8 cellular contexts compared by ENCODE assay signal in genomic region chr13:73058741-73059459, GRCh38. TPM values are rescaled to one million over a fixed set of nuclear protein-coding genes. Genes with fewer than 3 reads are reported as not detected.
DNase-seq lines count a peak whose midpoint lies in the region; ATAC-seq, FAIRE-seq and TF ChIP-seq lines count a peak whose summit lies in the region.

KLF5 (plus strand) TSS chr13:73059005; CDS start chr13:73059328, 323 bp downstream.

- peak within 1 kb of the TSS; percentile 100 for H3K4me3 Mint-ChIP-seq in HFFc6
- H3K4me3 Mint-ChIP-seq in activated naive CD8-positive, alpha-beta T cell = peak within 1 kb of the TSS; percentile 92

- H3K9me3 ChIP-seq in pancreas (no peaks in the 10 kb centered on the region), tibial nerve (no peaks in the 10 kb centered on the region)

- no peak for FAIRE-seq in pancreas (lab: Jason Lieb, UNC)

- DNase-seq in HFFc6 (peak; percentile 96), MV-4-11 (lab: John Stamatoyannopoulos, UW) (peak; percentile 81), Right ventricle myocardium superior (peak; percentile 98), pancreas (peak; percentile 97 to 99 (median 98)), tibial nerve (ENCODE audit: low spot score in 2 of 2) (peak; percentile 97)

- H3K9me3 Mint-ChIP-seq in HFFc6 = no peaks in the 10 kb centered on the region
- H3K9me3 Mint-ChIP-seq in activated naive CD8-positive, alpha-beta T cell (ENCODE audit: low read depth) = no peaks in the 10 kb centered on the region

- peak in 1 of 2 donors; percentile 98 for TF ChIP-seq EP300 in tibial nerve (IDR thresholded peaks at IDR 0.05)

- ATAC-seq in SK-N-SH treated with all-trans-retinoic acid at 6 μM for 48 hours (peak; percentile 96), Right ventricle myocardium superior (ENCODE audit: poor library complexity) (peak; percentile 99), pancreas (peak; percentile 90 to 96 (median 94))

- peak; percentile 91 to 98 for TF ChIP-seq POLR2A in tibial nerve (IDR thresholded peaks at IDR 0.05)

- no peaks in the 10 kb centered on the region; the same call in 1 of the 2 replicates for H3K27me3 Mint-ChIP-seq in HFFc6 (ENCODE audit: insufficient read depth)
- peaks cover 22% of the 10 kb centered on the region for H3K27me3 Mint-ChIP-seq in activated naive CD8-positive, alpha-beta T cell

- H3K36me3 Mint-ChIP-seq in HFFc6 (ENCODE audit: low read depth) = peaks cover 33% of the 10 kb centered on the region
- peaks cover 5% of the 10 kb centered on the region for H3K36me3 Mint-ChIP-seq in activated naive CD8-positive, alpha-beta T cell

- H3K27me3 ChIP-seq in pancreas (peaks cover 0 to 3% (median 0%) of the 10 kb centered on the region in 4 donors), tibial nerve (peaks cover 0 to 2% of the 10 kb centered on the region in 2 donors)

- H3K36me3 ChIP-seq in pancreas (no peaks in the 10 kb centered on the region), tibial nerve (no peaks in the 10 kb centered on the region)

- peak within 1 kb of the TSS; percentile 83 for H3K4me3 ChIP-seq in GM08714 (ENCODE audit: low read length)
- H3K4me3 ChIP-seq in pancreas = peak within 1 kb of the TSS; percentile 75 to 94 (median 84)
- peak within 1 kb of the TSS; percentile 77 to 93 (median 90) for H3K4me3 ChIP-seq in tibial nerve

- peak within 1 kb of the TSS; percentile 70 to 93 (median 82) for H3K27ac ChIP-seq in pancreas
- peak within 1 kb of the TSS; percentile 50 to 88 (median 78) for H3K27ac ChIP-seq in tibial nerve

- intact Hi-C loops in Right ventricle myocardium superior (cut with DNase I) (no loop called here), pancreas (cut with DNase I) (no loop called here)

- TF ChIP-seq CTCF in HFFc6 (IDR thresholded peaks at IDR 0.05) = no peak
- TF ChIP-seq CTCF in pancreas (IDR thresholded peaks at IDR 0.05) = no peak
- TF ChIP-seq CTCF in tibial nerve (IDR thresholded peaks at IDR 0.05) = no peak

- H3K4me1 Mint-ChIP-seq in HFFc6 (ENCODE audit: low read depth) = peaks cover 64% of the 10 kb centered on the region
- H3K4me1 Mint-ChIP-seq in activated naive CD8-positive, alpha-beta T cell (ENCODE audit: low read depth) = peaks cover 18% of the 10 kb centered on the region

- peak within 1 kb of the TSS; percentile 95 for H3K27ac Mint-ChIP-seq in HFFc6
- peak within 1 kb of the TSS; percentile 78 for H3K27ac Mint-ChIP-seq in activated naive CD8-positive, alpha-beta T cell

- peaks cover 5 to 19% (median 8%) of the 10 kb centered on the region in 3 donors for H3K4me1 ChIP-seq in pancreas
- peaks cover 0 to 17% (median 3%) of the 10 kb centered on the region in 4 donors for H3K4me1 ChIP-seq in tibial nerve

- 0% methylated on average over 75 to 93 of the region's 93 CpGs for WGBS in pancreas, 2 donors
- WGBS in tibial nerve, 2 donors = 1% methylated on average over 25 to 60 of the region's 93 CpGs

TF ChIP-seq in SK-N-SH treated with all-trans-retinoic acid at 6 μM for 48 hours, 23 proteins besides CTCF, POLR2A, EP300 and RAD21:
- no peak for TF ChIP-seq CSRNP3 (CRISPR knock-in tag; IDR thresholded peaks at IDR 0.05)
- TF ChIP-seq CSDC2 (CRISPR knock-in tag; IDR thresholded peaks at IDR 0.05) = no peak
- TF ChIP-seq ZC3H10 (CRISPR knock-in tag; IDR thresholded peaks at IDR 0.05) = no peak
- no peak for TF ChIP-seq ISL1 (CRISPR knock-in tag; IDR thresholded peaks at IDR 0.05)
- TF ChIP-seq TSHZ2 (CRISPR knock-in tag; IDR thresholded peaks at IDR 0.05) = no peak
- TF ChIP-seq BACH2 (CRISPR knock-in tag; IDR thresholded peaks at IDR 0.05; ENCODE audit: borderline replicate concordance) = no peak

RNA-seq across cellular contexts. Expression of gene KLF5, which starts in this region (rescaled TPM):
- total RNA-seq in HFFc6 (2021; fragmentation: NEBNext Ultra II Directional; extraction: Animal tissue kit (Norgen Biotek cat#: 25700)) = 10 to 100 TPM; 20.3 to 37.1 (median 28.5) TPM
- total RNA-seq in Right ventricle myocardium superior (0.59 TPM), pancreas (10 to 100 TPM in 2 of 6 donors, 1 to 10 TPM in 4; 3.9 to 18.2 (median 8.8) TPM), tibial nerve (100 to 1,000 TPM in 2 of 4 donors, 10 to 100 TPM in 2; 26.4 to 109 (median 85.4) TPM)
- 1 to 10 TPM; 5.8 to 7.3 TPM for polyA plus RNA-seq in pancreas

Comparison
In these comparisons a context has a peak if more than half of its experiments do, and no peak if none do; other contexts are left out.
1. Peak in every context shown above with its lines: DNase-seq, ATAC-seq, H3K4me3 ChIP-seq and H3K27ac ChIP-seq.
2. Peak in DNase-seq and ATAC-seq in Right ventricle myocardium superior; RNA of the gene not detected or under 1 TPM.